ENCODE assay signal across 12 cellular contexts in the genomic region with DNA sequence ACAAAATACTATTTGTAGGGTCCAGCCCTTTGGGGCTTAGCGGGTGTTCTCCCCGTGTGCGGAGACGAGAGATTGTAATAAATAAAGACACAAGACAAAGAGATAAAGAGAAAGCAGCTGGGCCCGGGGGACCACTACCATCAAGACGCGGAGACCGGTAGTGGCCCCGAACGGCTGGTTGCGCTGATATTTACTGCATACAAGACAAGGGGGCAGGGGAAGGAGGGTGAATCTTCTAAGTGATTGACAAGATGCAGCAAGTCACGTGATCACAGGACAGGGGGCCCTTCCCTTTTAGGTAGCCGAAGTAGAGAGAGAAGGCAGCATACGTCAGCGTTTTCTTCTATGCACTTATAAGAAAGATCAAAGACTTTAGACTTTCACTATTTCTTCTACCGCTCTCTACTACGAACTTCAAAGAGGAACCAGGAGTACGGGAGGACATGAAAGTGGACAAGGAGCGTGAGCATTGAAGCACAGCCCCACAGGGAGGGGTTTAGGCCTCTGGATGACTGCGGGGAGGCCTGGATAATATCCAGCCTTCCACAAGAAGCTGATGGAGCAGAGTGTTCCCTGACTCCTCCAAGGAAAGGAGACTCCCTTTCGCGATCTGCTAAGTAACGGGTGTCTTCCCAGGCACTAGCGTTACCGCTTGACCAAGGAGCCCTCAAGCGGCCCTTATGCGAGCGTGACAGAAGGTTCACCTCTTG. TPM values are rescaled to one million over a fixed set of nuclear protein-coding genes. Genes with fewer than 3 reads are reported as not detected.
DNase-seq lines count a peak whose midpoint lies in the region; ATAC-seq, FAIRE-seq and TF ChIP-seq lines count a peak whose summit lies in the region.
"Not testable (repeated sequence)": the region's sequence is repeated elsewhere in the genome, so short reads cannot be mapped to it uniquely, and the experiment has no call there.
"Had no signal": no experiment of that assay in that cellular context is flagged by ENCODE, and none has a peak within 500 bp of the region (broad histone marks: within the 10 kb centered on the region; RNA-seq: fewer than 3 reads in every experiment).

No MANE protein-coding gene starts in this region.

- not testable (repeated sequence) for H4K20me1 ChIP-seq in K562 (replicated peaks; ENCODE audit: control insufficient read depth, insufficient read depth, low read length); neural progenitor cell (ENCODE audit: low read depth)

- not testable (repeated sequence) for H3F3A ChIP-seq in neural progenitor cell (ENCODE audit: low read depth)

- H3K79me2 ChIP-seq in K562 (ENCODE audit: control insufficient read depth, insufficient read depth, low read length); neural progenitor cell (ENCODE audit: low read depth): not testable (repeated sequence)

- H3K9me1 ChIP-seq in K562 (ENCODE audit: control insufficient read depth, insufficient read depth, low read length) = not testable (repeated sequence)

- H3K4me1 Mint-ChIP-seq in CD4-positive, alpha-beta memory T cell = not testable (repeated sequence)
- peaks cover 15% of the 10 kb centered on the region for H3K4me1 Mint-ChIP-seq in WTC11
- peaks cover 12% of the 10 kb centered on the region for H3K4me1 Mint-ChIP-seq in neural progenitor cell

- FAIRE-seq in K562 (lab: Jason Lieb, UNC) = not testable (repeated sequence)

- POLR2A ChIA-PET in CD4-positive, alpha-beta memory T cell (lab: Charles Lee; ENCODE audit: partially characterized antibody); WTC11 (lab: Charles Lee); K562 (lab: Yijun Ruan, JAX): not testable (repeated sequence)

- in situ Hi-C loops in K562 (cut with MboI) = not testable (repeated sequence)

- CTCF ChIA-PET in CD4-positive, alpha-beta memory T cell (lab: Charles Lee; ENCODE audit: partially characterized antibody); WTC11 (lab: Charles Lee): not testable (repeated sequence)
- CTCF ChIA-PET in K562 (lab: Yijun Ruan, JAX; ENCODE audit: low intra/inter-chr PET ratio) = interaction anchor here (0.6 kb wide), 1 partner anchor 28 kb away, joined by 3 read pairs; no protein-coding TSS in a partner anchor

- ATAC-seq in WTC11, K562: not testable (repeated sequence)

- peaks cover 13 to 16% of the 10 kb centered on the region in 2 donors for H3K27me3 Mint-ChIP-seq in CD4-positive, alpha-beta memory T cell
- not testable (repeated sequence) for H3K27me3 Mint-ChIP-seq in WTC11 (ENCODE audit: low read depth); neural progenitor cell (ENCODE audit: insufficient read depth, low read depth)

- not testable (repeated sequence) for TF ChIP-seq EP300 in K562 (IDR thresholded peaks at IDR 0.05; ENCODE audit: low read length)

- not testable (repeated sequence) for H3K4me1 ChIP-seq in CD4-positive, alpha-beta memory T cell (ENCODE audit: insufficient read depth, low read length); K562 (replicated peaks in 1 of 2; ENCODE audit: control insufficient read depth in 2 of 2, insufficient read depth in 2 of 2, low read length in 2 of 2); neural progenitor cell

- TF ChIP-seq RAD21 in K562 (CRISPR knock-in tag; conservative IDR thresholded peaks at IDR 0.05 in 1 of 2, IDR thresholded peaks at IDR 0.05 in 1 of 2) = not testable (repeated sequence)

- H3K9me3 Mint-ChIP-seq in CD4-positive, alpha-beta memory T cell; WTC11: not testable (repeated sequence)
- H3K9me3 Mint-ChIP-seq in neural progenitor cell = peaks cover 12% of the 10 kb centered on the region

- 20% methylated on average over 13 of the region's 28 CpGs for WGBS in K562 (ENCODE audit: insufficient coverage, low coverage, missing lambda C conversion rate)

- H3K9ac ChIP-seq in K562 (ENCODE audit: insufficient read depth in 1 of 2, low read depth in 2 of 2, low read length in 2 of 2); neural progenitor cell: not testable (repeated sequence)

- H3K27me3 ChIP-seq in CD4-positive, alpha-beta memory T cell (ENCODE audit: insufficient read depth, low read length); neural progenitor cell: not testable (repeated sequence)
- H3K27me3 ChIP-seq in K562 (ENCODE audit: control insufficient read depth in 2 of 2, insufficient read depth in 2 of 2, low read length in 2 of 2) = peaks cover 12 to 23% of the 10 kb centered on the region in 2 experiments; a peak in 3 of 5 replicates

- not testable (repeated sequence) for H3K9me3 ChIP-seq in CD4-positive, alpha-beta memory T cell (ENCODE audit: control insufficient read depth in 1 of 2, low read length in 2 of 2); K562 (replicated peaks; ENCODE audit: control insufficient read depth, insufficient read depth, low read depth, low read length); neural progenitor cell (ENCODE audit: low read depth)

- not testable (repeated sequence) for H3K27ac ChIP-seq in CD4-positive, alpha-beta memory T cell (ENCODE audit: low read depth, low read length); K562 (ENCODE audit: extremely low read depth, low read depth, low read length); neural progenitor cell

- intact Hi-C loops in CD4-positive, alpha-beta memory T cell (cut with micrococcal nuclease); K562 (cut with micrococcal nuclease); cardiac septum (cut with DNase I): not testable (repeated sequence)

- not testable (repeated sequence) for H3K36me3 Mint-ChIP-seq in CD4-positive, alpha-beta memory T cell; WTC11; neural progenitor cell

- H3K36me3 ChIP-seq in CD4-positive, alpha-beta memory T cell (ENCODE audit: insufficient read depth, low read length); K562 (ENCODE audit: control insufficient read depth, insufficient read depth, low read length); neural progenitor cell: not testable (repeated sequence)

- not testable (repeated sequence) for BruUV-seq in K562 (replicated peaks; lab: Mats Ljungman, UMichigan)

- H3K4me2 ChIP-seq in K562 (ENCODE audit: insufficient read depth, low read length); neural progenitor cell: not testable (repeated sequence)

- TF ChIP-seq CTCF in WTC11 (IDR thresholded peaks at IDR 0.05); K562 (IDR thresholded peaks at IDR 0.05 in 2 of 3, conservative IDR thresholded peaks at IDR 0.05 in 1 of 3; ENCODE audit: insufficient read depth in 2 of 3, low read depth in 1 of 3, low read length in 3 of 3); neural progenitor cell (IDR thresholded peaks at IDR 0.05): not testable (repeated sequence)

- not testable (repeated sequence) for H3K4me3 Mint-ChIP-seq in CD4-positive, alpha-beta memory T cell; WTC11; neural progenitor cell

- not testable (repeated sequence) for H2AFZ ChIP-seq in K562 (ENCODE audit: low read depth, low read length); neural progenitor cell (replicated peaks)

- H3K4me3 ChIP-seq in CD4-positive, alpha-beta memory T cell (ENCODE audit: low read length in 2 of 2); K562; neural progenitor cell: not testable (repeated sequence)

- TF ChIP-seq POLR2A in K562 (conservative IDR thresholded peaks at IDR 0.05) = not testable (repeated sequence)

- H3K27ac Mint-ChIP-seq in CD4-positive, alpha-beta memory T cell; WTC11: not testable (repeated sequence)
- H3K27ac Mint-ChIP-seq in neural progenitor cell = peak overlapping the region; percentile 33

- peak in 3 of 5 donors; percentile 19 to 27 (median 25) for DNase-seq in CD4-positive, alpha-beta memory T cell
- DNase-seq in NOMO-1 treated with dmso at 0.1 percent for 144 hours (lab: John Stamatoyannopoulos, UW; ENCODE audit: unreplicated experiment) (peak; percentile 4), activated T-cell treated with anti-CD3 and anti-CD28 coated beads for 1 hour (ENCODE audit: low read depth) (peak; percentile 10), cardiac septum (ENCODE audit: low spot score) (peak; percentile 26)
- not testable (repeated sequence) for DNase-seq in WTC11 (ENCODE audit: low spot score); K562 (ENCODE audit: extremely low read depth in 1 of 4, low spot score in 3 of 4); neural progenitor cell (ENCODE audit: low spot score)

RNA-seq across cellular contexts. Expression of gene CLEC10A, which starts 11.4 kb away (rescaled TPM):
- total RNA-seq in CD4-positive, alpha-beta memory T cell = 1 to 10 TPM; 1.4 TPM
- polyA plus RNA-seq in CD4-positive, alpha-beta memory T cell = not detected
- total RNA-seq in WTC11 (2021) (0.18 TPM in 1 of 3 replicates, not detected in the others), K562 (2014; rRNA removed) (not detected in 2 replicates), K562 (2014; rRNA removed; fragmentation: Illumina TruSeq; extraction: Trizol) (not detected in 2 replicates), K562 (2015; rRNA removed; fragmentation: Illumina TruSeq; extraction: Trizol) (0.11 TPM in 1 of 2 replicates, not detected in the other), K562 (2021) (not detected in 2 replicates), cardiac septum (3.0 TPM), neural progenitor cell (ENCODE audit: low replicate concordance) (not detected in 2 replicates)
- total RNA-seq in K562 (2011; cell fraction: chromatin; rRNA removed; ENCODE audit: low replicate concordance) = not detected in 2 replicates
- 0.50 TPM in 1 of 2 replicates, not detected in the other for total RNA-seq in K562 (2011; cell fraction: nucleolus; rRNA removed)
- total RNA-seq in K562 (2011; cell fraction: nucleoplasm; rRNA removed) = not detected in 2 replicates
- polyA plus RNA-seq in K562 (2011; rRNA removed) (0.04 and 0.46 TPM in 2 replicates), K562 (2014; fragmentation: Illumina TruSeq; extraction: Trizol) (not detected in 2 replicates), K562 (2014; fragmentation: Nextera tagmentation; extraction: Ambion mirVana) (not detected), K562 (2014; rRNA removed) (0.05 TPM in 1 of 2 replicates, not detected in the other)
- 0.07 and 0.24 TPM in 2 replicates for polyA plus RNA-seq in K562 (2011; cell fraction: cytosol; rRNA removed)
- 0.18 and 0.20 TPM in 2 replicates for polyA plus RNA-seq in K562 (2011; cell fraction: nucleus; rRNA removed)
- 0.15 TPM in 1 of 2 replicates, not detected in the other for polyA plus RNA-seq in K562 (2012)
- not detected in 2 replicates for polyA minus RNA-seq in K562 (2011; rRNA and poly(A)+ RNA removed)
- polyA minus RNA-seq in K562 (2011; cell fraction: cytosol; rRNA and poly(A)+ RNA removed) = not detected in 2 replicates
- polyA minus RNA-seq in K562 (2011; cell fraction: nucleus; rRNA and poly(A)+ RNA removed) = not detected in 2 replicates
- total RNA-seq: IMR-90, LHCN-M2, NCI-H460 had no signal
- polyA plus RNA-seq: A549, IMR-90 had no signal

RNA-seq across cellular contexts. Expression of gene ASGR2, which starts 23.2 kb away (rescaled TPM):
- not detected for total RNA-seq in CD4-positive, alpha-beta memory T cell
- not detected for polyA plus RNA-seq in CD4-positive, alpha-beta memory T cell
- total RNA-seq in WTC11 (2021) = 0.13 to 0.30 TPM (median 0.14 TPM) in 3 replicates
- not detected in 2 replicates for total RNA-seq in K562 (2011; cell fraction: chromatin; rRNA removed; ENCODE audit: low replicate concordance)
- not detected in 2 replicates for total RNA-seq in K562 (2011; cell fraction: nucleolus; rRNA removed)
- not detected in 2 replicates for total RNA-seq in K562 (2011; cell fraction: nucleoplasm; rRNA removed)
- not detected in 2 replicates for total RNA-seq in K562 (2014; rRNA removed)
- total RNA-seq in K562 (2014; rRNA removed; fragmentation: Illumina TruSeq; extraction: Trizol) = not detected in 2 replicates
- total RNA-seq in K562 (2015; rRNA removed; fragmentation: Illumina TruSeq; extraction: Trizol) = not detected in 2 replicates
- 0.29 TPM in 1 of 2 replicates, not detected in the other for total RNA-seq in K562 (2021)
- polyA plus RNA-seq in K562 (2011; rRNA removed) = not detected in 2 replicates
- polyA plus RNA-seq in K562 (2011; cell fraction: cytosol; rRNA removed) = 0.04 TPM in 1 of 2 replicates, not detected in the other
- 0.21 TPM in 1 of 2 replicates, not detected in the other for polyA plus RNA-seq in K562 (2011; cell fraction: nucleus; rRNA removed)
- not detected in 2 replicates for polyA plus RNA-seq in K562 (2012)
- polyA plus RNA-seq in K562 (2014; fragmentation: Illumina TruSeq; extraction: Trizol) = not detected in 2 replicates
- polyA plus RNA-seq in K562 (2014; fragmentation: Nextera tagmentation; extraction: Ambion mirVana) = not detected
- not detected in 2 replicates for polyA plus RNA-seq in K562 (2014; rRNA removed)
- not detected in 2 replicates for polyA minus RNA-seq in K562 (2011; rRNA and poly(A)+ RNA removed)
- polyA minus RNA-seq in K562 (2011; cell fraction: cytosol; rRNA and poly(A)+ RNA removed) = not detected in 2 replicates
- not detected in 2 replicates for polyA minus RNA-seq in K562 (2011; cell fraction: nucleus; rRNA and poly(A)+ RNA removed)
- 0.24 TPM for total RNA-seq in cardiac septum
- not detected in 2 replicates for total RNA-seq in neural progenitor cell (ENCODE audit: low replicate concordance)
- total RNA-seq: IMR-90, LHCN-M2, NCI-H460, Peyer's patch had no signal
- polyA plus RNA-seq: IMR-90 had no signal

RNA-seq across cellular contexts. Expression of gene SLC16A11, which starts 47.6 kb away (rescaled TPM):
- 1 to 10 TPM in 1 of 2 experiments, under 1 TPM in 1; 0.89 to 1.2 TPM for total RNA-seq in CD4-positive, alpha-beta memory T cell
- under 1 TPM; 0.50 to 0.69 TPM for polyA plus RNA-seq in CD4-positive, alpha-beta memory T cell
- 0.48 to 0.62 TPM (median 0.53 TPM) in 3 replicates for total RNA-seq in WTC11 (2021)
- total RNA-seq in K562 (2011; cell fraction: chromatin; rRNA removed; ENCODE audit: low replicate concordance) = not detected in 2 replicates
- not detected in 2 replicates for total RNA-seq in K562 (2011; cell fraction: nucleolus; rRNA removed)
- total RNA-seq in K562 (2011; cell fraction: nucleoplasm; rRNA removed) = not detected in 2 replicates
- total RNA-seq in K562 (2014; rRNA removed) = not detected in 2 replicates
- not detected in 2 replicates for total RNA-seq in K562 (2014; rRNA removed; fragmentation: Illumina TruSeq; extraction: Trizol)
- not detected in 2 replicates for total RNA-seq in K562 (2015; rRNA removed; fragmentation: Illumina TruSeq; extraction: Trizol)
- not detected in 2 replicates for total RNA-seq in K562 (2021)
- not detected in 2 replicates for polyA plus RNA-seq in K562 (2011; rRNA removed)
- polyA plus RNA-seq in K562 (2011; cell fraction: cytosol; rRNA removed) = not detected in 2 replicates
- polyA plus RNA-seq in K562 (2011; cell fraction: nucleus; rRNA removed) = not detected in 2 replicates
- polyA plus RNA-seq in K562 (2012) = not detected in 2 replicates
- not detected in 2 replicates for polyA plus RNA-seq in K562 (2014; fragmentation: Illumina TruSeq; extraction: Trizol)
- not detected for polyA plus RNA-seq in K562 (2014; fragmentation: Nextera tagmentation; extraction: Ambion mirVana)
- not detected in 2 replicates for polyA plus RNA-seq in K562 (2014; rRNA removed)
- polyA minus RNA-seq in K562 (2011; rRNA and poly(A)+ RNA removed) = not detected in 2 replicates
- polyA minus RNA-seq in K562 (2011; cell fraction: cytosol; rRNA and poly(A)+ RNA removed) = not detected in 2 replicates
- polyA minus RNA-seq in K562 (2011; cell fraction: nucleus; rRNA and poly(A)+ RNA removed) = not detected in 2 replicates
- 1.1 TPM for total RNA-seq in cardiac septum
- not detected in 2 replicates for total RNA-seq in neural progenitor cell (ENCODE audit: low replicate concordance)
- total RNA-seq: IMR-90 had no signal
- polyA plus RNA-seq: A549, IMR-90 had no signal

RNA-seq across cellular contexts. Expression of gene SLC16A13, which starts 55.7 kb away (rescaled TPM):
- total RNA-seq in CD4-positive, alpha-beta memory T cell = 10 to 100 TPM; 13.1 to 13.7 TPM
- polyA plus RNA-seq in CD4-positive, alpha-beta memory T cell = 1 to 10 TPM in 1 of 2 donors, under 1 TPM in 1; 0.93 to 1.8 TPM
- total RNA-seq in WTC11 (2021) = 5.2 to 7.1 TPM (median 6.9 TPM) in 3 replicates
- 4.9 and 17.0 TPM in 2 replicates for total RNA-seq in K562 (2011; cell fraction: chromatin; rRNA removed; ENCODE audit: low replicate concordance)
- 12.9 and 17.7 TPM in 2 replicates for total RNA-seq in K562 (2011; cell fraction: nucleolus; rRNA removed)
- 11.1 and 12.8 TPM in 2 replicates for total RNA-seq in K562 (2011; cell fraction: nucleoplasm; rRNA removed)
- 1.2 and 1.8 TPM in 2 replicates for total RNA-seq in K562 (2014; rRNA removed)
- total RNA-seq in K562 (2014; rRNA removed; fragmentation: Illumina TruSeq; extraction: Trizol) = 0.19 and 0.33 TPM in 2 replicates
- total RNA-seq in K562 (2015; rRNA removed; fragmentation: Illumina TruSeq; extraction: Trizol) = 0.87 and 0.94 TPM in 2 replicates
- total RNA-seq in K562 (2021) = 4.5 and 5.6 TPM in 2 replicates
- 0.50 and 2.8 TPM in 2 replicates for polyA plus RNA-seq in K562 (2011; rRNA removed)
- 1.4 and 1.7 TPM in 2 replicates for polyA plus RNA-seq in K562 (2011; cell fraction: cytosol; rRNA removed)
- 4.4 and 4.5 TPM in 2 replicates for polyA plus RNA-seq in K562 (2011; cell fraction: nucleus; rRNA removed)
- polyA plus RNA-seq in K562 (2012) = 3.8 and 4.8 TPM in 2 replicates
- 2.7 and 3.3 TPM in 2 replicates for polyA plus RNA-seq in K562 (2014; fragmentation: Illumina TruSeq; extraction: Trizol)
- under 1 TPM; 0.04 to 0.18 TPM for polyA plus RNA-seq in K562 (2014; fragmentation: Nextera tagmentation; extraction: Ambion mirVana)
- 0.65 and 1.5 TPM in 2 replicates for polyA plus RNA-seq in K562 (2014; rRNA removed)
- polyA minus RNA-seq in K562 (2011; rRNA and poly(A)+ RNA removed) = 1.1 and 2.6 TPM in 2 replicates
- polyA minus RNA-seq in K562 (2011; cell fraction: cytosol; rRNA and poly(A)+ RNA removed) = 1.7 TPM in 2 replicates
- polyA minus RNA-seq in K562 (2011; cell fraction: nucleus; rRNA and poly(A)+ RNA removed) = 4.8 and 5.3 TPM in 2 replicates
- total RNA-seq in cardiac septum = 0.48 TPM
- 1.4 TPM in 1 of 2 replicates, not detected in the other for total RNA-seq in neural progenitor cell (ENCODE audit: low replicate concordance)
